In genomic region chr6:129493396-129493902, GRCh38 we compare ENCODE assay signal across 16 cellular contexts.
A peak's percentile ranks its signal among the peaks of the same experiment; 100 is the strongest.
DNase-seq lines count a peak whose midpoint lies in the region; ATAC-seq, FAIRE-seq and TF ChIP-seq lines count a peak whose summit lies in the region.
"Had no signal": no experiment of that assay in that cellular context is flagged by ENCODE, and none has a peak within 500 bp of the region (broad histone marks: within the 10 kb centered on the region; RNA-seq: fewer than 3 reads in every experiment).

No MANE protein-coding gene starts in this region.

- no peak overlapping the region for H3K4me2 ChIP-seq in hepatocyte

- H3K27me3 ChIP-seq in adipocyte (replicated peaks; ENCODE audit: control insufficient read depth, insufficient read depth, low read length) (no peaks in the 10 kb centered on the region), hepatocyte (no peaks in the 10 kb centered on the region), H7 (ENCODE audit: control insufficient read depth, insufficient read depth, low read length) (no peaks in the 10 kb centered on the region)

- peaks cover 67% of the 10 kb centered on the region for H3K4me1 ChIP-seq in adipocyte (ENCODE audit: control insufficient read depth, insufficient read depth, low read length)
- peaks cover 22% of the 10 kb centered on the region for H3K4me1 ChIP-seq in hepatocyte (ENCODE audit: insufficient read depth)

- H3K27ac ChIP-seq in hepatocyte = peak overlapping the region; percentile 78
- H3K27ac ChIP-seq: parathyroid adenoma had no signal

- H3K36me3 ChIP-seq in adipocyte (ENCODE audit: control insufficient read depth, insufficient read depth, low read length, severe bottlenecking) (peaks cover 41% of the 10 kb centered on the region), hepatocyte (replicated peaks; ENCODE audit: insufficient read depth, low read depth) (no peaks in the 10 kb centered on the region), H7 (replicated peaks; ENCODE audit: control insufficient read depth, insufficient read depth, low read length) (no peaks in the 10 kb centered on the region)

- TF ChIP-seq CTCF in hepatocyte (IDR thresholded peaks at IDR 0.05; ENCODE audit: poor library complexity) = no peak

- ATAC-seq in GM19452 (IDR thresholded peaks at IDR 0.05; ENCODE audit: unreplicated experiment) = no peak
- ATAC-seq in GM19328 (IDR thresholded peaks at IDR 0.05; ENCODE audit: unreplicated experiment) = no peak

- H2AFZ ChIP-seq in hepatocyte = no peak overlapping the region
- H2AFZ ChIP-seq: parathyroid adenoma had no signal

- DNase-seq in EL (peak; percentile 55), adipocyte (ENCODE audit: low read depth) (peak; percentile 55), hepatocyte (ENCODE audit: low spot score) (peak; percentile 44), H7 (no peak)
- no peak for DNase-seq in activated CD8-positive, alpha-beta memory T cell treated with anti-CD3 and anti-CD28 coated beads, Interleukin-2, amount 50 U/mL, for 48 hours
- DNase-seq: activated effector memory CD4-positive, alpha-beta T cell treated with anti-CD3 and anti-CD28 coated beads, Interleukin-2, amount 50 U/mL, for 16 hours; CD4-positive, alpha-beta T cell; cortex of kidney; NCI-H1417 treated with DMSO at 0.1 percent for 48 hours; NCI-H69; stimulated activated CD4-positive, alpha-beta T cell treated with anti-CD3 and anti-CD28 coated beads, Interleukin-1b, Interleukin-23, amount 100 ng/mL, for 48 hours; stimulated activated naive CD4-positive, alpha-beta T cell had no signal

- no peak overlapping the region for H3K9ac ChIP-seq in adipocyte (ENCODE audit: low read length)
- H3K9ac ChIP-seq: parathyroid adenoma had no signal

- H3K9me2 ChIP-seq in hepatocyte (replicated peaks; ENCODE audit: insufficient read depth) = no peaks in the 10 kb centered on the region

- 50% methylated on average over 6 of the region's 6 CpGs for WGBS in hepatocyte (ENCODE audit: low lambda C conversion rate, missing lambda C conversion rate)

- H3K4me3 ChIP-seq in adipocyte (ENCODE audit: low read length) (peak overlapping the region; percentile 14), hepatocyte (no peak overlapping the region), H7 (ENCODE audit: insufficient read depth, low read depth, low read length) (no peak overlapping the region)

- FAIRE-seq in A204.1 (lab: Jason Lieb, UNC) = peak; percentile 77

- no peaks in the 10 kb centered on the region for H3K79me2 ChIP-seq in hepatocyte
- H3K79me2 ChIP-seq: parathyroid adenoma had no signal

- no peaks in the 10 kb centered on the region for H3K9me3 ChIP-seq in adipocyte (ENCODE audit: control insufficient read depth, low read length)
- no peaks in the 10 kb centered on the region for H3K9me3 ChIP-seq in hepatocyte (ENCODE audit: low read depth)

- H4K20me1 ChIP-seq in hepatocyte (ENCODE audit: insufficient read depth, poor library complexity, severe bottlenecking) = no peaks in the 10 kb centered on the region

Comparison
In these comparisons a context has a peak if more than half of its experiments do, and no peak if none do; other contexts are left out.
1. DNase-seq: peak in EL (single experiment), adipocyte (single experiment) and hepatocyte (single experiment); none in activated CD8-positive, alpha-beta memory T cell treated with anti-CD3 and anti-CD28 coated beads, Interleukin-2, amount 50 U/mL, for 48 hours (single experiment) and H7 (single experiment).